10 cellular contexts compared by ENCODE assay signal in the genomic region with DNA sequence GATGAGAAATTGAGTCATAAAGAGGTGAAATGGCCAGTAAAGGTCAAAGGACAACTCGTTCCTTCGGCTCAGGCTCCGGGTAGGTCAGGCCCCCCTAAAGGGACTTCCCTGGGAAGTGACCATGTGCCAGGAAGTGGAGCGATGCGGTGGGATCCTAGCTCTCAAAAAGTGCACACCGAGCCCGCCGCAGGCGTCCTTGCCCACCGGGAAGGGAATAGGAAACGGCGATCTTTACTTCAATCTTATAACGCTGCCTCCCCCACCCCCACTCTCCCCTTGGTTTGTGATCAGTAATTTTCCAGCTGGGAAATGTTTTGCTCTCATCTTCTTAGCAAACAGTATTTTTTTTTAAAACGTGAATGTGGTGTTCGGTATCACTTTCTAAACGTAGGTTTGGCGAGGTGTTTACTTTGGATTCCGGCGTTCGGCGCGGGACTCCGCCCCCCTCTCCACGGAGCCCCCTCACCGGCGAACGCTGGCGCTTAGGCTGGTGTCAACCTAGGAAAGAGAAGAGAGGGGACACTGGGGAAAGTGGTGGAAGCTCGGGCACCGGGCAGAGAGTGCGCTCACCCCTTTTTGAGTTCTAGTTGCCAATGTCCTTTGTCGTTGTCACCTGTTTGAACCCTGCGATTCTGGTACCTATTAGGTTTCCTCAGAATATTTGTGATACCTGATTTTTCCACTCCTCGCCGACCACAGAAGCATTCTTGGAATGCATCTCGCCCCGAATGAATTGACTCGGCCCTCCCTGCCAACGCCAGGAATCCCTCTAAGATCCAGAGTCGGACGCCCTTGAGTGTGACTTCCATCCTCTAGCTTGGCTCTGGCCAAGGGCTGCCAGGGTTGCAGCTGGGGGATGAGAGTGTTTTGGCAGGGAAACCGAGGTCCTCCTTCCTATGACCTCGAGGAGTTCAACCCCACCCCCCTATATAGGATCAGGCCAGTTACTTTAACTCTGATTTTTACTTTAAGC. TPM values are rescaled to one million over a fixed set of nuclear protein-coding genes. Genes with fewer than 3 reads are reported as not detected.
DNase-seq lines count a peak whose midpoint lies in the region; ATAC-seq and TF ChIP-seq lines count a peak whose summit lies in the region.
"Had no signal": no experiment of that assay in that cellular context is flagged by ENCODE, and none has a peak within 500 bp of the region (broad histone marks: within the 10 kb centered on the region; RNA-seq: fewer than 3 reads in every experiment).

No MANE protein-coding gene starts in this region.

- peaks cover 68% of the 10 kb centered on the region for H3K27me3 Mint-ChIP-seq in T-helper 2 cell treated with Interferon-gamma antibody and Interleukin-4, amounts not matched to agents 5 μg/mL and 100 μg/mL, for 36 hours (ENCODE audit: low read depth)

- no peak overlapping the region for H3K27ac Mint-ChIP-seq in T-helper 2 cell treated with Interferon-gamma antibody and Interleukin-4, amounts not matched to agents 5 μg/mL and 100 μg/mL, for 36 hours

- H3K36me3 ChIP-seq in ectodermal cell (ENCODE audit: control insufficient read depth, insufficient read depth, low read length) (no peaks in the 10 kb centered on the region), mesenchymal stem cell (ENCODE audit: control insufficient read depth in 1 of 2, insufficient read depth in 2 of 2, low read depth in 1 of 2, low read length in 2 of 2) (peaks cover 6 to 11% of the 10 kb centered on the region in 2 experiments), thoracic aorta (no peaks in the 10 kb centered on the region)
- H3K36me3 ChIP-seq: BLaER1 had no signal

- no peak overlapping the region for H4K8ac ChIP-seq in mesenchymal stem cell (ENCODE audit: low read length)

- no peak for TF ChIP-seq CTCF in thoracic aorta (IDR thresholded peaks at IDR 0.05)

- H2BK15ac ChIP-seq in mesenchymal stem cell (ENCODE audit: low read depth, poor library complexity, severe bottlenecking) = no peak overlapping the region

- H3K18ac ChIP-seq in mesenchymal stem cell (ENCODE audit: low read depth in 1 of 2, low read length in 2 of 2) = peak overlapping the region in 1 of 2 experiments; percentile 28

- H3K79me1 ChIP-seq in mesenchymal stem cell (replicated peaks; ENCODE audit: low read length, poor library complexity, severe bottlenecking) = peaks cover 2% of the 10 kb centered on the region

- H3K23ac ChIP-seq in mesenchymal stem cell (ENCODE audit: low read length in 2 of 2) = no peak overlapping the region

- no peak overlapping the region for H2AK5ac ChIP-seq in mesenchymal stem cell (ENCODE audit: low read length, severe bottlenecking)

- peaks cover 15% of the 10 kb centered on the region for H3K4me1 ChIP-seq in ectodermal cell (ENCODE audit: control insufficient read depth, insufficient read depth, low read length)
- peaks cover 34% of the 10 kb centered on the region for H3K4me1 ChIP-seq in mesenchymal stem cell (ENCODE audit: control insufficient read depth, insufficient read depth, low read depth, low read length)
- peaks cover 5 to 30% of the 10 kb centered on the region in 2 donors for H3K4me1 ChIP-seq in thoracic aorta (ENCODE audit: control insufficient read depth in 1 of 2, low read depth in 2 of 2)

- H3K4me2 ChIP-seq in mesenchymal stem cell (ENCODE audit: low read length, poor library complexity, severe bottlenecking) = peak overlapping the region; percentile 61

- no peak overlapping the region for H3K27ac ChIP-seq in ectodermal cell (ENCODE audit: insufficient read depth, low read depth, low read length, poor library complexity, severe bottlenecking)
- H3K27ac ChIP-seq in mesenchymal stem cell (ENCODE audit: low read length, poor library complexity, severe bottlenecking) = no peak overlapping the region
- H3K27ac ChIP-seq in thoracic aorta = peak overlapping the region; percentile 95 to 97
- H3K27ac ChIP-seq: BLaER1 had no signal

- H3K27me3 ChIP-seq in ectodermal cell (ENCODE audit: control insufficient read depth, insufficient read depth, low read length, poor library complexity, severe bottlenecking) (peaks cover 63% of the 10 kb centered on the region), mesenchymal stem cell (ENCODE audit: control insufficient read depth in 1 of 2, insufficient read depth in 1 of 2, low read length in 2 of 2) (peaks cover 0 to 25% of the 10 kb centered on the region in 2 experiments), thoracic aorta (replicated peaks; ENCODE audit: insufficient read depth) (no peaks in the 10 kb centered on the region)

- no peaks in the 10 kb centered on the region for H3K36me3 Mint-ChIP-seq in T-helper 2 cell treated with Interferon-gamma antibody and Interleukin-4, amounts not matched to agents 5 μg/mL and 100 μg/mL, for 36 hours (ENCODE audit: low read depth)

- H3K14ac ChIP-seq in mesenchymal stem cell (ENCODE audit: low read length in 2 of 2) = no peak overlapping the region

- H4K91ac ChIP-seq in mesenchymal stem cell (ENCODE audit: low read length) = no peak overlapping the region

- no peak overlapping the region for H2BK12ac ChIP-seq in mesenchymal stem cell (ENCODE audit: low read length in 2 of 2)

- H3K4ac ChIP-seq in mesenchymal stem cell (ENCODE audit: low read depth in 1 of 2, low read length in 2 of 2) = no peak overlapping the region

- ATAC-seq in thoracic aorta (ENCODE audit: insufficient number of reproducible peaks, low FRiP score, low read depth) (no peak), GM18520 (IDR thresholded peaks at IDR 0.05; ENCODE audit: unreplicated experiment) (no peak), HG03095 (IDR thresholded peaks at IDR 0.05; ENCODE audit: unreplicated experiment) (no peak)

- no peaks in the 10 kb centered on the region for H3K9me3 Mint-ChIP-seq in T-helper 2 cell treated with Interferon-gamma antibody and Interleukin-4, amounts not matched to agents 5 μg/mL and 100 μg/mL, for 36 hours

- WGBS in ectodermal cell, 2 experiments = 5% methylated on average over 43 of the region's 43 CpGs
- WGBS in mesenchymal stem cell = 6% methylated on average over 34 of the region's 43 CpGs

- H3K4me3 ChIP-seq in ectodermal cell (ENCODE audit: insufficient read depth, low read depth, low read length) (peak overlapping the region; percentile 58), mesenchymal stem cell (ENCODE audit: insufficient read depth in 1 of 2, low read depth in 1 of 2, low read length in 2 of 2) (peak overlapping the region in 1 of 2 experiments; percentile 77), thoracic aorta (peak overlapping the region; percentile 96)

- peak overlapping the region; percentile 43 for H3K4me3 Mint-ChIP-seq in T-helper 2 cell treated with Interferon-gamma antibody and Interleukin-4, amounts not matched to agents 5 μg/mL and 100 μg/mL, for 36 hours

- H2AFZ ChIP-seq in mesenchymal stem cell (ENCODE audit: low read depth, low read length) = no peak overlapping the region

- DNase-seq in T-helper 2 cell treated with Interferon-gamma antibody and Interleukin-4, amounts not matched to agents 5 μg/mL and 100 μg/mL, for 36 hours (ENCODE audit: low spot score) = no peak
- DNase-seq in T-helper 2 cell (no peak), mesenchymal stem cell (peak; percentile 71), thoracic aorta (ENCODE audit: low spot score) (no peak), superior temporal gyrus (ENCODE audit: extremely low spot score) (no peak)
- DNase-seq: activated naive CD4-positive, alpha-beta T cell treated with Interleukin-2 at 50 U/mL for 16 hours had no signal

- H3K4me1 Mint-ChIP-seq in T-helper 2 cell treated with Interferon-gamma antibody and Interleukin-4, amounts not matched to agents 5 μg/mL and 100 μg/mL, for 36 hours (ENCODE audit: low read depth) = peaks cover 12% of the 10 kb centered on the region

- no peak overlapping the region for H2BK5ac ChIP-seq in mesenchymal stem cell (ENCODE audit: low read depth, low read length, poor library complexity, severe bottlenecking)

- peak overlapping the region; percentile 96 for H3K9ac ChIP-seq in mesenchymal stem cell (ENCODE audit: low read length)

- no peaks in the 10 kb centered on the region for H3K9me3 ChIP-seq in ectodermal cell (ENCODE audit: control insufficient read depth, low read length)
- H3K9me3 ChIP-seq in mesenchymal stem cell (ENCODE audit: control insufficient read depth, low read length) = no peaks in the 10 kb centered on the region
- H3K9me3 ChIP-seq in thoracic aorta = no peaks in the 10 kb centered on the region

- peak overlapping the region; percentile 11 for H2BK120ac ChIP-seq in mesenchymal stem cell (ENCODE audit: low read depth, low read length)

RNA-seq across cellular contexts. Expression of gene KLF4, which starts 1.8 kb away (rescaled TPM):
- polyA plus RNA-seq in ectodermal cell (2013, experiment 1 of 4) = 1.00 TPM
- polyA plus RNA-seq in ectodermal cell (2013, experiment 2 of 4) = 1.0 TPM
- 1.3 TPM for polyA plus RNA-seq in ectodermal cell (2013, experiment 3 of 4)
- polyA plus RNA-seq in ectodermal cell (2013, experiment 4 of 4) = 1.0 TPM
- polyA plus RNA-seq in mesenchymal stem cell (2013, experiment 1 of 2) = 21.2 TPM
- polyA plus RNA-seq in mesenchymal stem cell (2013, experiment 2 of 2) = 21.0 TPM
- total RNA-seq in thoracic aorta = 100 to 1,000 TPM in 1 of 2 donors, 10 to 100 TPM in 1; 70.6 to 213 TPM

Comparison
In these comparisons a context has a peak if more than half of its experiments do, and no peak if none do; other contexts are left out.
1. H3K27ac ChIP-seq: peak in thoracic aorta (2 of 2); none in ectodermal cell (single experiment) and mesenchymal stem cell (single experiment).